ENCODE assay signal across 8 cellular contexts in the genomic region with DNA sequence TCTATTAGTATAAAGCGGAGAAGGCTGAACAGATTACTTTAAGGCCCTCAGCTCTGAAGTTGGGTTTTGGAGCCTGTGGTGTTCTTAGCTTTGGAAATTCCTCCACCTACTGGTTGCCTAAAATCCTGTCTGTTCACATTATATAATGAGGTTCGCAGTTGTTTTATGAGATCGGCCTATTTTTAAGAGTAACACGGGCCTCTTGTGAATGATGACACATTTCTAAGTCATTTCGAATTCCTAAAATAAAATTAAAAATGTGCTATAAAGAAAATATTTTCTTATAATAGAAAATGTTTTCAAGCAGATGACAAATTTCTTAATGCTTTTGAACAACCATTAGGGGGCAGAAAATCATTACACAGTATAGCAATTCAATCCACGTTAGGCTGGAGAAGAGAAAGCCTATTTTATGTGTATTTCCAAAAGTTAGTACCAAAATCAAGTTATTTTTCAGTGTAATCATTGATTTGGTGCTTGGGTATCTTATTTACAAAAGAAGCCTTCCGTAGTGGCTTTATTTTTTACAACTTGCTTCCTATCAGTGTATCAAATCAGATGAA. TPM values are rescaled to one million over a fixed set of nuclear protein-coding genes. Genes with fewer than 3 reads are reported as not detected.
DNase-seq lines count a peak whose midpoint lies in the region; ATAC-seq and TF ChIP-seq lines count a peak whose summit lies in the region.

No MANE protein-coding gene starts in this region.

- peaks cover 9% of the 10 kb centered on the region for H3K27me3 Mint-ChIP-seq in activated T-helper 17 cell treated with anti-CD3 and anti-CD28 coated beads, Interleukin-2, amount 50 U/mL, for 72 hours

- H3K9me3 ChIP-seq in cardiac muscle cell (ENCODE audit: low read depth) (no peaks in the 10 kb centered on the region), prostate gland (no peaks in the 10 kb centered on the region)

- H3K36me3 ChIP-seq in cardiac muscle cell = no peaks in the 10 kb centered on the region
- H3K36me3 ChIP-seq in prostate gland = no peaks in the 10 kb centered on the region

- WGBS in prostate gland = 5% methylated on average over 7 of the region's 7 CpGs

- no peaks in the 10 kb centered on the region for H3K4me1 Mint-ChIP-seq in activated T-helper 17 cell treated with anti-CD3 and anti-CD28 coated beads, Interleukin-2, amount 50 U/mL, for 72 hours

- ATAC-seq in HG03066 (IDR thresholded peaks at IDR 0.05; ENCODE audit: low read depth, unreplicated experiment) (peak; percentile 46), HG03135 (IDR thresholded peaks at IDR 0.05; ENCODE audit: unreplicated experiment) (no peak)
- ATAC-seq in activated T-helper 17 cell treated with anti-CD3 and anti-CD28 coated beads, Interleukin-2, amount 50 U/mL, for 72 hours (replicated peaks) = peak; percentile 33

- TF ChIP-seq POLR2A in prostate gland (IDR thresholded peaks at IDR 0.05) = no peak

- no peak overlapping the region for H3K4me3 Mint-ChIP-seq in activated T-helper 17 cell treated with anti-CD3 and anti-CD28 coated beads, Interleukin-2, amount 50 U/mL, for 72 hours

- no peaks in the 10 kb centered on the region for H3K27me3 ChIP-seq in cardiac muscle cell
- H3K27me3 ChIP-seq in prostate gland (replicated peaks; ENCODE audit: insufficient read depth) = no peaks in the 10 kb centered on the region

- peaks cover 12% of the 10 kb centered on the region for H3K4me1 ChIP-seq in cardiac muscle cell (ENCODE audit: low read depth)
- H3K4me1 ChIP-seq in prostate gland (replicated peaks) = no peaks in the 10 kb centered on the region

- no peak overlapping the region for H3K27ac Mint-ChIP-seq in activated T-helper 17 cell treated with anti-CD3 and anti-CD28 coated beads, Interleukin-2, amount 50 U/mL, for 72 hours

- H3K9me3 Mint-ChIP-seq in activated T-helper 17 cell treated with anti-CD3 and anti-CD28 coated beads, Interleukin-2, amount 50 U/mL, for 72 hours = no peaks in the 10 kb centered on the region

- TF ChIP-seq CTCF in GM10266 (IDR thresholded peaks at IDR 0.05; ENCODE audit: control insufficient read depth, insufficient read depth, low read depth, missing control alignments) (peak; percentile 52), cardiac muscle cell (IDR thresholded peaks at IDR 0.05; ENCODE audit: low read depth, low read length) (peak; percentile 73), prostate gland (IDR thresholded peaks at IDR 0.05) (peak; percentile 83 to 93 (median 86))

- peak; percentile 45 for DNase-seq in 8988T
- peak; percentile 62 for DNase-seq in GM10266 (ENCODE audit: extremely low spot score)
- DNase-seq in NCI-H2227 treated with DMSO at 0.1 percent for 48 hours (lab: John Stamatoyannopoulos, UW) = peak; percentile 72
- DNase-seq in cardiac muscle cell (ENCODE audit: low read depth in 1 of 2, low spot score in 1 of 2) = peak; percentile 83 to 87
- DNase-seq in prostate gland (ENCODE audit: low spot score) = peak; percentile 55

- H3K27ac ChIP-seq in cardiac muscle cell (peak overlapping the region; percentile 65), prostate gland (peak overlapping the region; percentile 31 to 50)

- H3K4me3 ChIP-seq in cardiac muscle cell (no peak overlapping the region), prostate gland (no peak overlapping the region)

- intact Hi-C loops in prostate gland (cut with DNase I) = loop anchor here (1.0 to 5.0 kb wide), 3 partner anchors 116 to 428 kb away; a partner anchor contains a TSS

- H3K36me3 Mint-ChIP-seq in activated T-helper 17 cell treated with anti-CD3 and anti-CD28 coated beads, Interleukin-2, amount 50 U/mL, for 72 hours (ENCODE audit: low read depth) = no peaks in the 10 kb centered on the region

RNA-seq across cellular contexts. Expression of a gene that starts 15.8 kb away (rescaled TPM):
- 1 to 10 TPM; 3.2 to 6.1 TPM for total RNA-seq in activated T-helper 17 cell treated with anti-CD3 and anti-CD28 coated beads, Interleukin-2, amount 50 U/mL, for 72 hours
- total RNA-seq in cardiac muscle cell = 22.4 and 31.9 TPM in 2 replicates
- polyA plus RNA-seq in cardiac muscle cell = 18.7 and 26.5 TPM in 2 replicates
- 10 to 100 TPM; 23.7 to 39.4 TPM for total RNA-seq in prostate gland
